Comparison of ENCODE assay signal across 9 cellular contexts in genomic region chr22:46064966-46065666, GRCh38.
DNase-seq lines count a peak whose midpoint lies in the region; ATAC-seq and TF ChIP-seq lines count a peak whose summit lies in the region.
"Had no signal": no experiment of that assay in that cellular context is flagged by ENCODE, and none has a peak within 500 bp of the region (broad histone marks: within the 10 kb centered on the region; RNA-seq: fewer than 3 reads in every experiment).

No MANE protein-coding gene starts in this region.

- no peaks in the 10 kb centered on the region for H3K9me3 ChIP-seq in lower lobe of right lung

- WGBS in urinary bladder, result 69% methylated on average over 17 of the region's 17 CpGs

- H3K4me1 Mint-ChIP-seq in activated naive CD4-positive, alpha-beta T cell treated with anti-CD3 and anti-CD28 coated beads, Interleukin-2, amount 50 U/mL, for 24 hours, result peaks cover 65% of the 10 kb centered on the region

- peak overlapping the region; percentile 17 for H3K27ac Mint-ChIP-seq in activated naive CD4-positive, alpha-beta T cell treated with anti-CD3 and anti-CD28 coated beads, Interleukin-2, amount 50 U/mL, for 24 hours

- intact Hi-C loops in lower lobe of right lung (cut with DNase I), result no loop called here

- ATAC-seq in lower lobe of right lung (no peak), HG03457 (IDR thresholded peaks at IDR 0.05; ENCODE audit: unreplicated experiment) (no peak)

- H3K4me3 ChIP-seq in lower lobe of right lung (peak overlapping the region; percentile 22), urinary bladder (ENCODE audit: low read depth, low read length) (peak overlapping the region; percentile 6)

- DNase-seq in activated naive CD4-positive, alpha-beta T cell treated with Interleukin-2 at 50 U/mL for 16 hours, result no peak
- DNase-seq in lower lobe of right lung, result no peak
- DNase-seq in NCI-H1092 (lab: John Stamatoyannopoulos, UW), result no peak
- no peak for DNase-seq in central memory CD4-positive, alpha-beta T cell
- DNase-seq: NK-92 treated with Interleukin-12 subunit alpha and Interleukin-12 subunit beta, amount 100 ng/mL, for 24 hours had no signal

- H3K36me3 Mint-ChIP-seq in activated naive CD4-positive, alpha-beta T cell treated with anti-CD3 and anti-CD28 coated beads, Interleukin-2, amount 50 U/mL, for 24 hours, result no peaks in the 10 kb centered on the region

- no peaks in the 10 kb centered on the region for H3K27me3 Mint-ChIP-seq in activated naive CD4-positive, alpha-beta T cell treated with anti-CD3 and anti-CD28 coated beads, Interleukin-2, amount 50 U/mL, for 24 hours

- H3K9me3 Mint-ChIP-seq in activated naive CD4-positive, alpha-beta T cell treated with anti-CD3 and anti-CD28 coated beads, Interleukin-2, amount 50 U/mL, for 24 hours, result no peaks in the 10 kb centered on the region

- H3K27me3 ChIP-seq in lower lobe of right lung (ENCODE audit: low read depth), result no peaks in the 10 kb centered on the region

- no peak overlapping the region for H3K4me3 Mint-ChIP-seq in activated naive CD4-positive, alpha-beta T cell treated with anti-CD3 and anti-CD28 coated beads, Interleukin-2, amount 50 U/mL, for 24 hours

- H3K27ac ChIP-seq in cingulate gyrus (ENCODE audit: low read depth, low read length) (peak overlapping the region; percentile 100), lower lobe of right lung (peak overlapping the region; percentile 97), urinary bladder (ENCODE audit: low read depth) (peak overlapping the region; percentile 61)

- TF ChIP-seq CTCF in lower lobe of right lung (IDR thresholded peaks at IDR 0.05), result no peak

- H3K4me1 ChIP-seq in lower lobe of right lung, result peaks cover 86% of the 10 kb centered on the region
- H3K4me1 ChIP-seq in urinary bladder (ENCODE audit: insufficient read depth), result no peaks in the 10 kb centered on the region

- H3K36me3 ChIP-seq in lower lobe of right lung, result no peaks in the 10 kb centered on the region
- H3K36me3 ChIP-seq in urinary bladder (ENCODE audit: insufficient read depth), result no peaks in the 10 kb centered on the region
